21 cellular contexts compared by ENCODE assay signal in the genomic region with DNA sequence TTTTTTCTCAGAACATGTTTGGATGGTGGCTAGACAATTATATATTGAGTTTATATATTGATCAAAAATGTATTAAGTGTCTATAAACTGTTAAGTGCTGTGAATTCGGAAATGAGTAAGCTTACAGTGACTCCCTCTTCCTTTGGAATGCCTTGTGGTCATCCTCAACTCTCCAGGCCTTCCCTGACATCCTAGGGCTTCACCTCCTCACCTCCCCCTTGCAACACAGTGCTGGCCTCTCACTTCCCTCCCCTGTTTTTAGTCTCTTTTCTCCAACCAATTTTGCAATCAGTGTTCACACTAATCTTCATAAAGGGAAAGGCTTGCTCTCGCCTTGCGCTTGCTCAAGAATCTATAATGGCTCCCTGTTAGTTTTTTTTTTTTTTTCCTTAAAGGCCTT.
"Had no signal": no experiment of that assay in that cellular context is flagged by ENCODE, and none has a peak within 500 bp of the region (broad histone marks: within the 10 kb centered on the region; RNA-seq: fewer than 3 reads in every experiment).

No MANE protein-coding gene starts in this region.

- ATAC-seq: left lobe of liver; mucosa of descending colon; naive thymus-derived CD8-positive, alpha-beta T cell had no signal

- H3K4me3 Mint-ChIP-seq: naive thymus-derived CD8-positive, alpha-beta T cell; neural crest cell had no signal

- H3K4me3 ChIP-seq: colonic mucosa, esophagus squamous epithelium, hepatocyte, mucosa of descending colon, ovary, right atrium auricular region, sigmoid colon, stomach had no signal

- DNase-seq: colonic mucosa; dermis blood vessel endothelial cell; esophagus squamous epithelium; head of caudate nucleus; islet precursor cell; mammary epithelial cell; mucosa of descending colon; naive thymus-derived CD8-positive, alpha-beta T cell; nucleus accumbens; ovary; sigmoid colon; small intestine; stimulated activated CD4-positive, alpha-beta T cell treated with anti-CD3 and anti-CD28 coated beads, Interleukin-12 subunit alpha, Interleukin-12 subunit beta, amount 100 ng/mL, for 4 hours; stimulated activated naive CD4-positive, alpha-beta T cell; stomach; substantia nigra; trophoblast cell had no signal

- H3K4me1 Mint-ChIP-seq: neural crest cell had no signal

- H3K27ac Mint-ChIP-seq: naive thymus-derived CD8-positive, alpha-beta T cell had no signal
